ENCODE assay signal across 27 cellular contexts in the genomic region with DNA sequence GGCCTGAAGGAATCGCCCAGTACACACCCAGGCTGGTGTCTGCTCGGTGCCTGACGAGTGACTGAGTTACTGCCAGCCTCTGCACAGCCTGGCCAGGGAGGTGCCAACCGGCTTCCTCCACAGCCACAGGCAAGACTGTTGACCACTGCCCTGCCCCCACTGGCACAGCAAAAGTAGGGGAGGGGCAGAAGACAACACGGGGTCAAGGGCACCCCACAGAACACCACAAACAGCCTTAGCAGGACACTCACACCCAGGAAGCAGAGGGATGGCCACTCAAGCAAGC. TPM values are rescaled to one million over a fixed set of nuclear protein-coding genes. Genes with fewer than 3 reads are reported as not detected.
"Had no signal": no experiment of that assay in that cellular context is flagged by ENCODE, and none has a peak within 500 bp of the region (broad histone marks: within the 10 kb centered on the region; RNA-seq: fewer than 3 reads in every experiment).

No MANE protein-coding gene starts in this region.

- H3K9me3 ChIP-seq: MG63, Peyer's patch, SJSA1 had no signal

- H3K4me3 ChIP-seq: MG63, PC-9, Peyer's patch, SJSA1, SK-N-MC had no signal

- H3K4me2 ChIP-seq: PC-9 had no signal

- DNase-seq: KBM-7; MG63; NCI-H1092; NCI-H1105 treated with DMSO at 0.1 percent for 48 hours; NCI-H1417 treated with DMSO at 0.1 percent for 48 hours; NCI-H146; NCI-H1694 treated with DMSO at 0.1 percent for 48 hours; NCI-H1930; NCI-H2081; NCI-H2107; NCI-H226; NCI-H446; NCI-H510A; NCI-H524 treated with DMSO at 0.1 percent for 48 hours; NCI-H69; NCI-H774; NK-92 treated with Interleukin-12 subunit alpha and Interleukin-12 subunit beta, amount 100 ng/mL, for 24 hours; PC-9; Peyer's patch; Right ventricle myocardium superior; SIG-M5 had no signal

- H2AFZ ChIP-seq: PC-9 had no signal

- H3K27ac ChIP-seq: PC-9, Peyer's patch, SJSA1, SK-N-MC had no signal

- H3K4me1 ChIP-seq: SJSA1 had no signal

- H3K36me3 ChIP-seq: SJSA1 had no signal

RNA-seq across cellular contexts. Expression of gene LHX3, which starts 0.7 kb away (rescaled TPM):
- total RNA-seq: HT1080; Peyer's patch; Right ventricle myocardium superior; RPMI7951; SJSA1; T-helper 1 cell treated with Interleukin-12 subunit alpha and Interleukin-12 subunit beta and Interleukin-4 antibody, amounts not matched to agents 30 ng/mL and 1 ng/mL, for 36 hours had no signal
- polyA plus RNA-seq: IgD-negative memory B cell had no signal
